In the genomic region with DNA sequence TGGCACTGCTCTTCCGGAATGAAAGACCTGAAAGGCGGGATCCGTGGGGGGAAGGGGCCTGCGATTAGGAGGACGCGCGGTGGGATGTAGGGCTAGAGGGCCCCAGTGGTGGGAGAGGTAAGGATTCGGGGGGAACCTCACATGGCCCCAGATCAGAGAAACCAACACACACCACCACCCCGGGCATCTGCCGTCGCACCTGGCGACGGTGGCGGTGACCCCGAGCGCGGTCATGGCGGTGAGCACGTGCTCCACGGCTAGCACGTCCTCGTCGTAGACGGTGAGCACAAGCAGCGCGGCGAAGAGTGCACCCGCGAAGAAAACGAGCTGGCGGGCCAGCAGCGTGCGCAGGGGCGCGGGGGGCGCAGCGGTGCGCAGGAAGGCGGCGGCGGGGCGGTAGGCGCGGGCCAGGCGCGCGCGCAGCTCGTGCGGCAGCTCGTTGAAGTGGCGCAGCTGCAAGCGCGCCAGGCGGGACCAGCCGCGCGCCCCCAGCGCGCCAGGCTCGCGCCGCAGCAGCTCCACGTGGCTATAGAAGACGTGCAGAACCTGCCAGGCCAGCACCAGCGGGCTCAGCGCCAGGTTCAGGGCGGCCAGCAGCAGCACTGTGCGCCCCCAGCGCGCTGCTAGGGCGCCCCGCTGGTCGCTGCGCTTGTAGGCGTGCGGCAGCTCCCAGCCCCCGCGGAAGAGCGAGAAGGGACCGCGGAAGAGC, we compare ENCODE assay signal across 1 cellular context.
TF ChIP-seq lines count a peak whose summit lies in the region.

No MANE protein-coding gene starts in this region.

TF ChIP-seq in HepG2, 621 proteins besides CTCF, POLR2A, EP300 and RAD21 (continues in another document):
- TF ChIP-seq, protein P1, sequence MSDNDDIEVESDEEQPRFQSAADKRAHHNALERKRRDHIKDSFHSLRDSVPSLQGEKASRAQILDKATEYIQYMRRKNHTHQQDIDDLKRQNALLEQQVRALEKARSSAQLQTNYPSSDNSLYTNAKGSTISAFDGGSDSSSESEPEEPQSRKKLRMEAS (IDR thresholded peaks at IDR 0.05), result peak; percentile 75
- TF ChIP-seq ZNF777 (CRISPR knock-in tag; IDR thresholded peaks at IDR 0.05) (0 out of 2 replicates have a peak, but pooled peaks have one; percentile 5), CCDC6 (CRISPR knock-in tag; IDR thresholded peaks at IDR 0.05) (peak; percentile 71; the same call in 1 of the 2 replicates), MYC (CRISPR knock-in tag; IDR thresholded peaks at IDR 0.05; ENCODE audit: borderline replicate concordance) (peak; percentile 41), AGO1 (IDR thresholded peaks at IDR 0.05; ENCODE audit: low read depth, low read length, poor library complexity, severe bottlenecking) (peak; percentile 25), ZNF333 (CRISPR knock-in tag; IDR thresholded peaks at IDR 0.05; ENCODE audit: borderline replicate concordance) (no peak), ZFYVE20 (CRISPR knock-in tag; IDR thresholded peaks at IDR 0.05; ENCODE audit: borderline replicate concordance, low read depth) (0 out of 2 replicates have a peak, but pooled peaks have one; percentile 9), ZNF672 (CRISPR knock-in tag; IDR thresholded peaks at IDR 0.05) (peak; percentile 50; the same call in 1 of the 2 replicates), HIVEP1 (CRISPR knock-in tag; IDR thresholded peaks at IDR 0.05) (0 out of 2 replicates have a peak, but pooled peaks have one; percentile 9), ZNF235 (CRISPR knock-in tag; IDR thresholded peaks at IDR 0.05; ENCODE audit: borderline replicate concordance) (0 out of 2 replicates have a peak, but pooled peaks have one; percentile 3), ZNF776 (CRISPR knock-in tag; IDR thresholded peaks at IDR 0.05) (0 out of 2 replicates have a peak, but pooled peaks have one; percentile 39), HNRNPLL (IDR thresholded peaks at IDR 0.05; ENCODE audit: low read depth, low read length, poor library complexity, severe bottlenecking) (peak; percentile 31), HOXA3 (CRISPR knock-in tag; IDR thresholded peaks at IDR 0.05) (0 out of 2 replicates have a peak, but pooled peaks have one; percentile 24), SAP130 (CRISPR knock-in tag; IDR thresholded peaks at IDR 0.05; ENCODE audit: low read depth) (no peak), ATF7-NPFF (CRISPR knock-in tag; IDR thresholded peaks at IDR 0.05; ENCODE audit: low read depth) (peak; percentile 14; the same call in 1 of the 2 replicates), RBM39 (IDR thresholded peaks at IDR 0.05; ENCODE audit: low read depth, low read length, poor library complexity, severe bottlenecking) (peak; percentile 16), ZNF598 (CRISPR knock-in tag; IDR thresholded peaks at IDR 0.05; ENCODE audit: borderline replicate concordance) (no peak), ZMAT3 (CRISPR knock-in tag; conservative IDR thresholded peaks at IDR 0.05) (no peak)
- TF ChIP-seq, protein P2, sequence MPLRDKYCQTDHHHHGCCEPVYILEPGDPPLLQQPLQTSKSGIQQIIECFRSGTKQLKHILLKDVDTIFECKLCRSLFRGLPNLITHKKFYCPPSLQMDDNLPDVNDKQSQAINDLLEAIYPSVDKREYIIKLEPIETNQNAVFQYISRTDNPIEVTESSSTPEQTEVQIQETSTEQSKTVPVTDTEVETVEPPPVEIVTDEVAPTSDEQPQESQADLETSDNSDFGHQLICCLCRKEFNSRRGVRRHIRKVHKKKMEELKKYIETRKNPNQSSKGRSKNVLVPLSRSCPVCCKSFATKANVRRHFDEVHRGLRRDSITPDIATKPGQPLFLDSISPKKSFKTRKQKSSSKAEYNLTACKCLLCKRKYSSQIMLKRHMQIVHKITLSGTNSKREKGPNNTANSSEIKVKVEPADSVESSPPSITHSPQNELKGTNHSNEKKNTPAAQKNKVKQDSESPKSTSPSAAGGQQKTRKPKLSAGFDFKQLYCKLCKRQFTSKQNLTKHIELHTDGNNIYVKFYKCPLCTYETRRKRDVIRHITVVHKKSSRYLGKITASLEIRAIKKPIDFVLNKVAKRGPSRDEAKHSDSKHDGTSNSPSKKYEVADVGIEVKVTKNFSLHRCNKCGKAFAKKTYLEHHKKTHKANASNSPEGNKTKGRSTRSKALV (CRISPR knock-in tag; IDR thresholded peaks at IDR 0.05), result peak; percentile 76; the same call in 1 of the 2 replicates
- TF ChIP-seq, protein P3, sequence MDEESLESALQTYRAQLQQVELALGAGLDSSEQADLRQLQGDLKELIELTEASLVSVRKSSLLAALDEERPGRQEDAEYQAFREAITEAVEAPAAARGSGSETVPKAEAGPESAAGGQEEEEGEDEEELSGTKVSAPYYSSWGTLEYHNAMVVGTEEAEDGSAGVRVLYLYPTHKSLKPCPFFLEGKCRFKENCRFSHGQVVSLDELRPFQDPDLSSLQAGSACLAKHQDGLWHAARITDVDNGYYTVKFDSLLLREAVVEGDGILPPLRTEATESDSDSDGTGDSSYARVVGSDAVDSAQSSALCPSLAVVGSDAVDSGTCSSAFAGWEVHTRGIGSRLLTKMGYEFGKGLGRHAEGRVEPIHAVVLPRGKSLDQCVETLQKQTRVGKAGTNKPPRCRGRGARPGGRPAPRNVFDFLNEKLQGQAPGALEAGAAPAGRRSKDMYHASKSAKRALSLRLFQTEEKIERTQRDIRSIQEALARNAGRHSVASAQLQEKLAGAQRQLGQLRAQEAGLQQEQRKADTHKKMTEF (CRISPR knock-in tag; IDR thresholded peaks at IDR 0.05), result 0 out of 2 replicates have a peak, but pooled peaks have one; percentile 10
- TF ChIP-seq, protein P4, sequence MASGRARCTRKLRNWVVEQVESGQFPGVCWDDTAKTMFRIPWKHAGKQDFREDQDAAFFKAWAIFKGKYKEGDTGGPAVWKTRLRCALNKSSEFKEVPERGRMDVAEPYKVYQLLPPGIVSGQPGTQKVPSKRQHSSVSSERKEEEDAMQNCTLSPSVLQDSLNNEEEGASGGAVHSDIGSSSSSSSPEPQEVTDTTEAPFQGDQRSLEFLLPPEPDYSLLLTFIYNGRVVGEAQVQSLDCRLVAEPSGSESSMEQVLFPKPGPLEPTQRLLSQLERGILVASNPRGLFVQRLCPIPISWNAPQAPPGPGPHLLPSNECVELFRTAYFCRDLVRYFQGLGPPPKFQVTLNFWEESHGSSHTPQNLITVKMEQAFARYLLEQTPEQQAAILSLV (CRISPR knock-in tag; IDR thresholded peaks at IDR 0.05; ENCODE audit: borderline replicate concordance), result peak; percentile 5; the same call in 1 of the 2 replicates
- TF ChIP-seq, protein P5, sequence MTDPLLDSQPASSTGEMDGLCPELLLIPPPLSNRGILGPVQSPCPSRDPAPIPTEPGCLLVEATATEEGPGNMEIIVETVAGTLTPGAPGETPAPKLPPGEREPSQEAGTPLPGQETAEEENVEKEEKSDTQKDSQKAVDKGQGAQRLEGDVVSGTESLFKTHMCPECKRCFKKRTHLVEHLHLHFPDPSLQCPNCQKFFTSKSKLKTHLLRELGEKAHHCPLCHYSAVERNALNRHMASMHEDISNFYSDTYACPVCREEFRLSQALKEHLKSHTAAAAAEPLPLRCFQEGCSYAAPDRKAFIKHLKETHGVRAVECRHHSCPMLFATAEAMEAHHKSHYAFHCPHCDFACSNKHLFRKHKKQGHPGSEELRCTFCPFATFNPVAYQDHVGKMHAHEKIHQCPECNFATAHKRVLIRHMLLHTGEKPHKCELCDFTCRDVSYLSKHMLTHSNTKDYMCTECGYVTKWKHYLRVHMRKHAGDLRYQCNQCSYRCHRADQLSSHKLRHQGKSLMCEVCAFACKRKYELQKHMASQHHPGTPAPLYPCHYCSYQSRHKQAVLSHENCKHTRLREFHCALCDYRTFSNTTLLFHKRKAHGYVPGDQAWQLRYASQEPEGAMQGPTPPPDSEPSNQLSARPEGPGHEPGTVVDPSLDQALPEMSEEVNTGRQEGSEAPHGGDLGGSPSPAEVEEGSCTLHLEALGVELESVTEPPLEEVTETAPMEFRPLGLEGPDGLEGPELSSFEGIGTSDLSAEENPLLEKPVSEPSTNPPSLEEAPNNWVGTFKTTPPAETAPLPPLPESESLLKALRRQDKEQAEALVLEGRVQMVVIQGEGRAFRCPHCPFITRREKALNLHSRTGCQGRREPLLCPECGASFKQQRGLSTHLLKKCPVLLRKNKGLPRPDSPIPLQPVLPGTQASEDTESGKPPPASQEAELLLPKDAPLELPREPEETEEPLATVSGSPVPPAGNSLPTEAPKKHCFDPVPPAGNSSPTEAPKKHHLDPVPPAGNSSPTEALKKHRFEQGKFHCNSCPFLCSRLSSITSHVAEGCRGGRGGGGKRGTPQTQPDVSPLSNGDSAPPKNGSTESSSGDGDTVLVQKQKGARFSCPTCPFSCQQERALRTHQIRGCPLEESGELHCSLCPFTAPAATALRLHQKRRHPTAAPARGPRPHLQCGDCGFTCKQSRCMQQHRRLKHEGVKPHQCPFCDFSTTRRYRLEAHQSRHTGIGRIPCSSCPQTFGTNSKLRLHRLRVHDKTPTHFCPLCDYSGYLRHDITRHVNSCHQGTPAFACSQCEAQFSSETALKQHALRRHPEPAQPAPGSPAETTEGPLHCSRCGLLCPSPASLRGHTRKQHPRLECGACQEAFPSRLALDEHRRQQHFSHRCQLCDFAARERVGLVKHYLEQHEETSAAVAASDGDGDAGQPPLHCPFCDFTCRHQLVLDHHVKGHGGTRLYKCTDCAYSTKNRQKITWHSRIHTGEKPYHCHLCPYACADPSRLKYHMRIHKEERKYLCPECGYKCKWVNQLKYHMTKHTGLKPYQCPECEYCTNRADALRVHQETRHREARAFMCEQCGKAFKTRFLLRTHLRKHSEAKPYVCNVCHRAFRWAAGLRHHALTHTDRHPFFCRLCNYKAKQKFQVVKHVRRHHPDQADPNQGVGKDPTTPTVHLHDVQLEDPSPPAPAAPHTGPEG (CRISPR knock-in tag; IDR thresholded peaks at IDR 0.05), result no peak
- TF ChIP-seq, protein P6, sequence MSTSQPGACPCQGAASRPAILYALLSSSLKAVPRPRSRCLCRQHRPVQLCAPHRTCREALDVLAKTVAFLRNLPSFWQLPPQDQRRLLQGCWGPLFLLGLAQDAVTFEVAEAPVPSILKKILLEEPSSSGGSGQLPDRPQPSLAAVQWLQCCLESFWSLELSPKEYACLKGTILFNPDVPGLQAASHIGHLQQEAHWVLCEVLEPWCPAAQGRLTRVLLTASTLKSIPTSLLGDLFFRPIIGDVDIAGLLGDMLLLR (CRISPR knock-in tag; IDR thresholded peaks at IDR 0.05), result peak; percentile 2; the same call in 1 of the 2 replicates
- TF ChIP-seq, protein P7, sequence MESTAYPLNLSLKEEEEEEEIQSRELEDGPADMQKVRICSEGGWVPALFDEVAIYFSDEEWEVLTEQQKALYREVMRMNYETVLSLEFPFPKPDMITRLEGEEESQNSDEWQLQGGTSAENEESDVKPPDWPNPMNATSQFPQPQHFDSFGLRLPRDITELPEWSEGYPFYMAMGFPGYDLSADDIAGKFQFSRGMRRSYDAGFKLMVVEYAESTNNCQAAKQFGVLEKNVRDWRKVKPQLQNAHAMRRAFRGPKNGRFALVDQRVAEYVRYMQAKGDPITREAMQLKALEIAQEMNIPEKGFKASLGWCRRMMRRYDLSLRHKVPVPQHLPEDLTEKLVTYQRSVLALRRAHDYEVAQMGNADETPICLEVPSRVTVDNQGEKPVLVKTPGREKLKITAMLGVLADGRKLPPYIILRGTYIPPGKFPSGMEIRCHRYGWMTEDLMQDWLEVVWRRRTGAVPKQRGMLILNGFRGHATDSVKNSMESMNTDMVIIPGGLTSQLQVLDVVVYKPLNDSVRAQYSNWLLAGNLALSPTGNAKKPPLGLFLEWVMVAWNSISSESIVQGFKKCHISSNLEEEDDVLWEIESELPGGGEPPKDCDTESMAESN (CRISPR knock-in tag; conservative IDR thresholded peaks at IDR 0.05), result 0 out of 2 replicates have a peak, but pooled peaks have one; percentile 2
- TF ChIP-seq, protein P8, sequence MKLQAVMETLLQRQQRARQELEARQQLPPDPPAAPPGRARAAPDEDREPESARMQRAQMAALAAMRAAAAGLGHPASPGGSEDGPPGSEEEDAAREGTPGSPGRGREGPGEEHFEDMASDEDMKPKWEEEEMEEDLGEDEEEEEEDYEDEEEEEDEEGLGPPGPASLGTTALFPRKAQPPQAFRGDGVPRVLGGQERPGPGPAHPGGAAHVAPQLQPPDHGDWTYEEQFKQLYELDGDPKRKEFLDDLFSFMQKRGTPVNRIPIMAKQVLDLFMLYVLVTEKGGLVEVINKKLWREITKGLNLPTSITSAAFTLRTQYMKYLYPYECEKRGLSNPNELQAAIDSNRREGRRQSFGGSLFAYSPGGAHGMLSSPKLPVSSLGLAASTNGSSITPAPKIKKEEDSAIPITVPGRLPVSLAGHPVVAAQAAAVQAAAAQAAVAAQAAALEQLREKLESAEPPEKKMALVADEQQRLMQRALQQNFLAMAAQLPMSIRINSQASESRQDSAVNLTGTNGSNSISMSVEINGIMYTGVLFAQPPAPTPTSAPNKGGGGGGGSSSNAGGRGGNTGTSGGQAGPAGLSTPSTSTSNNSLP (IDR thresholded peaks at IDR 0.05; ENCODE audit: low read depth, low read length), result no peak
- TF ChIP-seq, protein P9, sequence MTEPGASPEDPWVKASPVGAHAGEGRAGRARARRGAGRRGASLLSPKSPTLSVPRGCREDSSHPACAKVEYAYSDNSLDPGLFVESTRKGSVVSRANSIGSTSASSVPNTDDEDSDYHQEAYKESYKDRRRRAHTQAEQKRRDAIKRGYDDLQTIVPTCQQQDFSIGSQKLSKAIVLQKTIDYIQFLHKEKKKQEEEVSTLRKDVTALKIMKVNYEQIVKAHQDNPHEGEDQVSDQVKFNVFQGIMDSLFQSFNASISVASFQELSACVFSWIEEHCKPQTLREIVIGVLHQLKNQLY (CRISPR knock-in tag; IDR thresholded peaks at IDR 0.05), result peak; percentile 8; the same call in 1 of the 2 replicates
- TF ChIP-seq, protein P10, sequence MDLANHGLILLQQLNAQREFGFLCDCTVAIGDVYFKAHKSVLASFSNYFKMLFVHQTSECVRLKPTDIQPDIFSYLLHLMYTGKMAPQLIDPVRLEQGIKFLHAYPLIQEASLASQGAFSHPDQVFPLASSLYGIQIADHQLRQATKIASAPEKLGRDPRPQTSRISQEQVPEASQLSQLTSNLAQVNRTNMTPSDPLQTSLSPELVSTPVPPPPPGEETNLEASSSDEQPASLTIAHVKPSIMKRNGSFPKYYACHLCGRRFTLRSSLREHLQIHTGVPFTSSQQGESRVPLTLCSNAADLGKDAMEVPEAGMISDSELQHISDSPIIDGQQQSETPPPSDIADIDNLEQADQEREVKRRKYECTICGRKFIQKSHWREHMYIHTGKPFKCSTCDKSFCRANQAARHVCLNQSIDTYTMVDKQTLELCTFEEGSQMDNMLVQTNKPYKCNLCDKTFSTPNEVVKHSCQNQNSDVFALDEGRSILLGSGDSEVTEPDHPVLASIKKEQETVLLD (CRISPR knock-in tag; IDR thresholded peaks at IDR 0.05; ENCODE audit: low read depth), result peak; percentile 69; the same call in 1 of the 2 replicates
- TF ChIP-seq, protein P11, sequence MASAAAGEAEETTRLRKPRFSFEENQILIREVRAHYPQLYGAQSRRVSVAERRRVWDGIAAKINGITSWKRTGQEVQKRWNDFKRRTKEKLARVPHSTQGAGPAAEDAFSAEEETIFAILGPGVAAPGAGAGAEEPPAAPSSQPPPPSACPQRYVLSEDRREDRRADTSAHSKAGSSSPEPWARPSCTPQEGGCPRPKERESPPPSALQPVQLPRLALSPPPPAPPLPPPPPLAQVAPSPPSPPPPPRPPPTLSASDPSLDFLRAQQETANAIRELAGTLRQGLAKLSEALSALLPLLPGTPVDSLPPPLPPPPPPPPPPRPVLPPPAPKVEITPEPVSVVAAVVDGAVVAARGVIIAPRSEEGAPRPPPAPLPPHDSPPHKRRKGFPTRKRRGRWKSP (CRISPR knock-in tag; IDR thresholded peaks at IDR 0.05), result 0 out of 2 replicates have a peak, but pooled peaks have one; percentile 20
